Comparison of ENCODE assay signal across 20 cellular contexts in genomic region chr13:25904830-25905229, GRCh38.
DNase-seq lines count a peak whose midpoint lies in the region; ATAC-seq and TF ChIP-seq lines count a peak whose summit lies in the region.
"Had no signal": no experiment of that assay in that cellular context is flagged by ENCODE, and none has a peak within 500 bp of the region (broad histone marks: within the 10 kb centered on the region; RNA-seq: fewer than 3 reads in every experiment).

No MANE protein-coding gene starts in this region.

- no peak overlapping the region for H2BK120ac ChIP-seq in mesenchymal stem cell (ENCODE audit: low read depth, low read length)

- peak overlapping the region; percentile 35 for H2AK5ac ChIP-seq in mesenchymal stem cell (ENCODE audit: low read length, severe bottlenecking)

- H3K27ac ChIP-seq in DND-41 (ENCODE audit: low read length) (peak overlapping the region; percentile 73), PC-3 (ENCODE audit: low read length) (peak overlapping the region; percentile 82; the same call in 1 of the 2 replicates), mesenchymal stem cell (ENCODE audit: low read length, poor library complexity, severe bottlenecking) (no peak overlapping the region)
- H3K27ac ChIP-seq: C4-2B had no signal

- peak overlapping the region in 1 of 2 experiments; percentile 75 for H2BK12ac ChIP-seq in mesenchymal stem cell (ENCODE audit: low read length in 2 of 2)

- H2AFZ ChIP-seq in DND-41 (ENCODE audit: low read depth, low read length): no peak overlapping the region
- no peak overlapping the region for H2AFZ ChIP-seq in PC-3 (ENCODE audit: low read length)
- H2AFZ ChIP-seq in mesenchymal stem cell (ENCODE audit: low read depth, low read length): no peak overlapping the region

- H3K9ac ChIP-seq in DND-41 (ENCODE audit: low read depth, low read length): no peak overlapping the region
- 0 out of 2 replicates have a peak overlapping the region, but pooled peaks have one; percentile 40 for H3K9ac ChIP-seq in PC-3 (ENCODE audit: low read length)
- H3K9ac ChIP-seq in mesenchymal stem cell (ENCODE audit: low read length): no peak overlapping the region

- no peak overlapping the region for H4K8ac ChIP-seq in mesenchymal stem cell (ENCODE audit: low read length)

- intact Hi-C loops in PC-3 (cut with micrococcal nuclease): loop anchor here (5.0 kb wide), 4 partner anchors 43 to 142 kb away; no protein-coding TSS in a partner anchor

- no TSS peak for BruUV-seq in PC-3 (replicated peaks; lab: Mats Ljungman, UMichigan)

- H3K4ac ChIP-seq in mesenchymal stem cell (ENCODE audit: low read depth in 1 of 2, low read length in 2 of 2): no peak overlapping the region

- H3F3A ChIP-seq in PC-3 (ENCODE audit: low read length, unreplicated experiment): no peaks in the 10 kb centered on the region

- H3K4me2 ChIP-seq in DND-41 (ENCODE audit: insufficient read depth, low read length): no peak overlapping the region
- H3K4me2 ChIP-seq in PC-3 (ENCODE audit: low read length): no peak overlapping the region
- no peak overlapping the region for H3K4me2 ChIP-seq in mesenchymal stem cell (ENCODE audit: low read length, poor library complexity, severe bottlenecking)

- TF ChIP-seq CTCF in DND-41 (IDR thresholded peaks at IDR 0.05; ENCODE audit: borderline replicate concordance, extremely low read depth, low read length, poor library complexity, severe bottlenecking) (no peak), PC-3 (conservative IDR thresholded peaks at IDR 0.05; ENCODE audit: low read depth, low read length) (no peak)

- no peaks in the 10 kb centered on the region for H3K27me3 ChIP-seq in DND-41 (ENCODE audit: insufficient read depth, low read length, poor library complexity)
- no peaks in the 10 kb centered on the region for H3K27me3 ChIP-seq in PC-3 (ENCODE audit: low read length)
- H3K27me3 ChIP-seq in mesenchymal stem cell (ENCODE audit: control insufficient read depth in 1 of 2, insufficient read depth in 1 of 2, low read length in 2 of 2): no peaks in the 10 kb centered on the region
- H3K27me3 ChIP-seq: BLaER1 had no signal

- H3K79me2 ChIP-seq in DND-41 (ENCODE audit: insufficient read depth, low read length) (no peaks in the 10 kb centered on the region), PC-3 (ENCODE audit: low read length) (no peaks in the 10 kb centered on the region)

- POLR2A ChIA-PET in PC-3 (lab: Charles Lee; ENCODE audit: unreplicated experiment): no interaction called here

- H3K4me3 ChIP-seq in DND-41 (ENCODE audit: low read depth in 1 of 2, low read length in 2 of 2) (no peak overlapping the region), PC-3 (ENCODE audit: low read length) (no peak overlapping the region), mesenchymal stem cell (ENCODE audit: insufficient read depth in 1 of 2, low read depth in 1 of 2, low read length in 2 of 2) (no peak overlapping the region)

- H2BK5ac ChIP-seq in mesenchymal stem cell (ENCODE audit: low read depth, low read length, poor library complexity, severe bottlenecking): no peak overlapping the region

- H2BK15ac ChIP-seq in mesenchymal stem cell (ENCODE audit: low read depth, poor library complexity, severe bottlenecking): no peak overlapping the region

- H3K23ac ChIP-seq in mesenchymal stem cell (ENCODE audit: low read length in 2 of 2): no peak overlapping the region

- H3K14ac ChIP-seq in mesenchymal stem cell (ENCODE audit: low read length in 2 of 2): no peak overlapping the region

- H3K4me1 ChIP-seq in DND-41 (ENCODE audit: insufficient read depth, low read length) (peaks cover 72% of the 10 kb centered on the region), PC-3 (ENCODE audit: insufficient read depth, low read length) (peaks cover 37% of the 10 kb centered on the region), mesenchymal stem cell (ENCODE audit: control insufficient read depth, insufficient read depth, low read depth, low read length) (peaks cover 12% of the 10 kb centered on the region)
- H3K4me1 ChIP-seq: BE2C had no signal

- DNase-seq in DND-41: no peak
- no peak for DNase-seq in PC-3
- no peak for DNase-seq in mesenchymal stem cell
- DNase-seq in NCI-H1105 treated with DMSO at 0.1 percent for 48 hours (lab: John Stamatoyannopoulos, UW): no peak
- no peak for DNase-seq in DMS114 treated with DMSO at 0.1 percent for 48 hours (lab: John Stamatoyannopoulos, UW; ENCODE audit: unreplicated experiment)
- no peak for DNase-seq in NCI-H2029 treated with DMSO at 0.1 percent for 48 hours (lab: John Stamatoyannopoulos, UW)
- DNase-seq: 8988T; ACHN; BE2C; Caco-2; Calu3; CD4-positive, alpha-beta T cell; CD8-positive, alpha-beta T cell; DMS153; DMS53; DMS79; GF-D8 had no signal

- H4K20me1 ChIP-seq in DND-41 (ENCODE audit: insufficient read depth, low read length) (no peaks in the 10 kb centered on the region), PC-3 (ENCODE audit: low read length) (no peaks in the 10 kb centered on the region)
- H4K20me1 ChIP-seq: BLaER1 had no signal

- CTCF ChIA-PET in PC-3 (lab: Charles Lee): no interaction called here

- WGBS in mesenchymal stem cell: over 99% methylated on average over 9 of the region's 10 CpGs

- H3K79me1 ChIP-seq in mesenchymal stem cell (replicated peaks; ENCODE audit: low read length, poor library complexity, severe bottlenecking): no peaks in the 10 kb centered on the region

- H3K9me2 ChIP-seq in PC-3 (replicated peaks; ENCODE audit: low read length): no peaks in the 10 kb centered on the region

- H3K9me3 ChIP-seq in DND-41 (ENCODE audit: insufficient read depth, low read length, severe bottlenecking) (no peaks in the 10 kb centered on the region), PC-3 (ENCODE audit: low read length) (no peaks in the 10 kb centered on the region), mesenchymal stem cell (ENCODE audit: control insufficient read depth, low read length) (no peaks in the 10 kb centered on the region)
- H3K9me3 ChIP-seq: BE2C had no signal

- H3K18ac ChIP-seq in mesenchymal stem cell (ENCODE audit: low read depth in 1 of 2, low read length in 2 of 2): peak overlapping the region; percentile 25 to 69

- ATAC-seq in DND-41 (ENCODE audit: insufficient read depth, low read depth) (no peak), PC-3 (no peak), HG03196 (IDR thresholded peaks at IDR 0.05; ENCODE audit: unreplicated experiment) (no peak)
- ATAC-seq: CD8-positive, alpha-beta T cell had no signal

- no peak overlapping the region for H4K91ac ChIP-seq in mesenchymal stem cell (ENCODE audit: low read length)

- H3K36me3 ChIP-seq in DND-41 (ENCODE audit: insufficient read depth, low read length) (no peaks in the 10 kb centered on the region), PC-3 (ENCODE audit: low read depth, low read length) (no peaks in the 10 kb centered on the region), mesenchymal stem cell (ENCODE audit: control insufficient read depth in 1 of 2, insufficient read depth in 2 of 2, low read depth in 1 of 2, low read length in 2 of 2) (no peaks in the 10 kb centered on the region)
- H3K36me3 ChIP-seq: BE2C, BLaER1 had no signal
